In genomic region chr20:49396230-49396629, GRCh38 we compare ENCODE assay signal across 17 cellular contexts.
DNase-seq lines count a peak whose midpoint lies in the region; ATAC-seq and TF ChIP-seq lines count a peak whose summit lies in the region.
"Had no signal": no experiment of that assay in that cellular context is flagged by ENCODE, and none has a peak within 500 bp of the region (broad histone marks: within the 10 kb centered on the region; RNA-seq: fewer than 3 reads in every experiment).

No MANE protein-coding gene starts in this region.

- H3K36me3 ChIP-seq in PC-9 (ENCODE audit: low read depth) (no peaks in the 10 kb centered on the region), esophagus muscularis mucosa (no peaks in the 10 kb centered on the region), mammary epithelial cell (ENCODE audit: insufficient read depth, low read length) (no peaks in the 10 kb centered on the region)

- no peak for ATAC-seq in stimulated activated effector memory CD8-positive, alpha-beta T cell treated with anti-CD3 and anti-CD28 coated beads, Interleukin-12 subunit alpha, Interleukin-12 subunit beta, amount 100 ng/mL, for 72 hours
- ATAC-seq: left cardiac atrium had no signal

- BruUV-seq in PC-9 (replicated peaks; lab: Mats Ljungman, UMichigan): no TSS peak
- no TSS peak for BruUV-seq in mammary epithelial cell (replicated peaks; lab: Mats Ljungman, UMichigan)

- no peaks in the 10 kb centered on the region for H3K9me3 ChIP-seq in PC-9 (ENCODE audit: insufficient read depth, low read depth)
- H3K9me3 ChIP-seq in esophagus muscularis mucosa: no peaks in the 10 kb centered on the region
- H3K9me3 ChIP-seq in mammary epithelial cell (replicated peaks; ENCODE audit: insufficient read depth, low read length): no peaks in the 10 kb centered on the region

- H2AFZ ChIP-seq in PC-9: no peak overlapping the region
- no peak overlapping the region for H2AFZ ChIP-seq in mammary epithelial cell (ENCODE audit: low read depth, low read length)

- in situ Hi-C loops in mammary epithelial cell (cut with MboI; ENCODE audit: low sequenced_read_pairs in 2 of 2): loop anchor here in 1 of 2 donors (10.0 kb wide), 1 partner anchor 59 kb away; no protein-coding TSS in a partner anchor

- H3K9me3 Mint-ChIP-seq in osteocyte (ENCODE audit: unreplicated experiment): no peaks in the 10 kb centered on the region
- H3K9me3 Mint-ChIP-seq in stimulated activated effector memory CD8-positive, alpha-beta T cell treated with anti-CD3 and anti-CD28 coated beads, Interleukin-12 subunit alpha, Interleukin-12 subunit beta, amount 100 ng/mL, for 72 hours: no peaks in the 10 kb centered on the region
- H3K9me3 Mint-ChIP-seq: GM23338; T-helper 1 cell treated with Interleukin-12 subunit alpha and Interleukin-12 subunit beta and Interleukin-4 antibody, amounts not matched to agents 30 μg/mL and 1 μg/mL, for 36 hours had no signal

- H3K36me3 Mint-ChIP-seq in osteocyte (ENCODE audit: unreplicated experiment): no peaks in the 10 kb centered on the region
- H3K36me3 Mint-ChIP-seq in stimulated activated effector memory CD8-positive, alpha-beta T cell treated with anti-CD3 and anti-CD28 coated beads, Interleukin-12 subunit alpha, Interleukin-12 subunit beta, amount 100 ng/mL, for 72 hours: no peaks in the 10 kb centered on the region

- no peak overlapping the region for H3K9ac ChIP-seq in mammary epithelial cell (ENCODE audit: insufficient read depth, low read length)

- no peak for TF ChIP-seq POLR2A in esophagus muscularis mucosa (IDR thresholded peaks at IDR 0.05; ENCODE audit: low read depth)
- TF ChIP-seq POLR2A in lower leg skin (IDR thresholded peaks at IDR 0.05): no peak

- H3K27me3 ChIP-seq in PC-9 (ENCODE audit: insufficient read depth, low read depth): peaks cover 19% of the 10 kb centered on the region
- no peaks in the 10 kb centered on the region for H3K27me3 ChIP-seq in esophagus muscularis mucosa
- no peaks in the 10 kb centered on the region for H3K27me3 ChIP-seq in mammary epithelial cell (ENCODE audit: insufficient read depth, low read length)

- H4K20me1 ChIP-seq in PC-9 (ENCODE audit: insufficient read depth): no peaks in the 10 kb centered on the region
- H4K20me1 ChIP-seq in mammary epithelial cell (ENCODE audit: insufficient read depth, low read length): no peaks in the 10 kb centered on the region

- no peak overlapping the region for H3K4me3 ChIP-seq in PC-9
- H3K4me3 ChIP-seq in esophagus muscularis mucosa: peak overlapping the region in 2 of 4 donors; percentile 32
- H3K4me3 ChIP-seq in mammary epithelial cell (replicated peaks in 1 of 3; ENCODE audit: insufficient read depth in 1 of 3, low read depth in 2 of 3, low read length in 3 of 3): no peak overlapping the region
- H3K4me3 ChIP-seq in lower leg skin (ENCODE audit: low read depth, poor library complexity, severe bottlenecking): no peak overlapping the region
- H3K4me3 ChIP-seq: GM23338 had no signal

- TF ChIP-seq CTCF in PC-9 (conservative IDR thresholded peaks at IDR 0.05): peak; percentile 45
- peak in 2 of 3 experiments; percentile 15 to 33 for TF ChIP-seq CTCF in esophagus muscularis mucosa (IDR thresholded peaks at IDR 0.05)
- TF ChIP-seq CTCF in osteocyte (IDR thresholded peaks at IDR 0.05): peak; percentile 24
- no peak for TF ChIP-seq CTCF in mammary epithelial cell (conservative IDR thresholded peaks at IDR 0.05 in 1 of 2, IDR thresholded peaks at IDR 0.05 in 1 of 2; ENCODE audit: extremely low read depth in 1 of 2, insufficient read depth in 1 of 2, low read depth in 1 of 2, low read length in 2 of 2)
- TF ChIP-seq CTCF in lower leg skin (IDR thresholded peaks at IDR 0.05): no peak

- CTCF ChIA-PET in PC-9 (lab: Charles Lee): no interaction called here
- CTCF ChIA-PET in mammary epithelial cell (lab: Charles Lee; ENCODE audit: low non-redundant PET): interaction anchor here (0.6 kb wide), 1 partner anchor 147 kb away, joined by 5 read pairs; no protein-coding TSS in a partner anchor

- DNase-seq in PC-9: no peak
- DNase-seq in esophagus muscularis mucosa (ENCODE audit: extremely low spot score): no peak
- DNase-seq in osteocyte (ENCODE audit: extremely low spot score, unreplicated experiment): no peak
- DNase-seq in mammary epithelial cell: no peak
- DNase-seq in stimulated activated effector memory CD8-positive, alpha-beta T cell treated with anti-CD3 and anti-CD28 coated beads, Interleukin-12 subunit alpha, Interleukin-12 subunit beta, amount 100 ng/mL, for 72 hours (ENCODE audit: low spot score in 2 of 2): no peak
- DNase-seq in superior temporal gyrus (ENCODE audit: extremely low spot score): no peak
- DNase-seq in lower leg skin (ENCODE audit: low spot score in 2 of 2): no peak
- DNase-seq: activated CD4-positive, alpha-beta T cell treated with anti-CD3 and anti-CD28 coated beads, Interleukin-2, amount 50 U/mL, for 48 hours; activated naive CD4-positive, alpha-beta T cell treated with Interleukin-2 at 50 U/mL for 16 hours; anterior cingulate cortex; left cardiac atrium; NCI-H1105; SHP77 treated with DMSO at 0.1 percent for 48 hours had no signal

- dilution Hi-C loops in mammary epithelial cell (cut with HindIII; ENCODE audit: low sequenced_read_pairs): no loop called here

- H3K4me1 ChIP-seq in PC-9 (replicated peaks; ENCODE audit: insufficient read depth): no peaks in the 10 kb centered on the region
- peaks cover 44 to 100% (median 97%) of the 10 kb centered on the region in 4 donors for H3K4me1 ChIP-seq in esophagus muscularis mucosa
- H3K4me1 ChIP-seq in mammary epithelial cell (ENCODE audit: insufficient read depth, low read length): peaks cover 5% of the 10 kb centered on the region

- TF ChIP-seq EP300 in esophagus muscularis mucosa (IDR thresholded peaks at IDR 0.05): no peak

- H3K27ac ChIP-seq in PC-9 (no peak overlapping the region), esophagus muscularis mucosa (replicated peaks in 1 of 4) (peak overlapping the region; percentile 89 to 94 (median 92)), mammary epithelial cell (ENCODE audit: insufficient read depth, low read depth, low read length) (no peak overlapping the region)
- H3K27ac ChIP-seq: VCaP had no signal

- WGBS in esophagus muscularis mucosa: 92% methylated on average over 7 of the region's 7 CpGs
- 95% methylated on average over 3 of the region's 7 CpGs for WGBS in mammary epithelial cell (ENCODE audit: low coverage, missing lambda C conversion rate)
- WGBS in lower leg skin, 2 donors: 89 to 90% methylated on average over 7 of the region's 7 CpGs

- H3K4me2 ChIP-seq in PC-9 (no peak overlapping the region), mammary epithelial cell (ENCODE audit: insufficient read depth, low read depth, low read length) (no peak overlapping the region)
- H3K4me2 ChIP-seq: GM23338 had no signal

- H3K79me2 ChIP-seq in PC-9 (ENCODE audit: low read depth) (no peaks in the 10 kb centered on the region), mammary epithelial cell (ENCODE audit: insufficient read depth, low read length) (no peaks in the 10 kb centered on the region)

- intact Hi-C loops in PC-9 (cut with micrococcal nuclease; ENCODE audit: unreplicated experiment) (no loop called here), esophagus muscularis mucosa (cut with DNase I) (loop anchor here (5.0 kb wide), 1 partner anchor 51 kb away; no protein-coding TSS in a partner anchor), mammary epithelial cell (cut with micrococcal nuclease) (no loop called here), lower leg skin (cut with DNase I; ENCODE audit: low total_unique reads) (no loop called here)

- H3K9me2 ChIP-seq in PC-9 (ENCODE audit: insufficient read depth): no peaks in the 10 kb centered on the region

- H3K27ac Mint-ChIP-seq in osteocyte (ENCODE audit: unreplicated experiment): no peak overlapping the region
- no peak overlapping the region for H3K27ac Mint-ChIP-seq in stimulated activated effector memory CD8-positive, alpha-beta T cell treated with anti-CD3 and anti-CD28 coated beads, Interleukin-12 subunit alpha, Interleukin-12 subunit beta, amount 100 ng/mL, for 72 hours
- H3K27ac Mint-ChIP-seq: B cell; GM23338; T-helper 1 cell treated with Interleukin-12 subunit alpha and Interleukin-12 subunit beta and Interleukin-4 antibody, amounts not matched to agents 30 μg/mL and 1 μg/mL, for 36 hours had no signal

- H3K27me3 Mint-ChIP-seq in osteocyte (ENCODE audit: unreplicated experiment): no peaks in the 10 kb centered on the region

- POLR2A ChIA-PET in PC-9 (lab: Charles Lee; ENCODE audit: unreplicated experiment): no interaction called here

- H3K4me1 Mint-ChIP-seq in osteocyte (ENCODE audit: unreplicated experiment): peaks cover 47% of the 10 kb centered on the region
- no peaks in the 10 kb centered on the region for H3K4me1 Mint-ChIP-seq in stimulated activated effector memory CD8-positive, alpha-beta T cell treated with anti-CD3 and anti-CD28 coated beads, Interleukin-12 subunit alpha, Interleukin-12 subunit beta, amount 100 ng/mL, for 72 hours
- H3K4me1 Mint-ChIP-seq: B cell, GM23338 had no signal

- H3K4me3 Mint-ChIP-seq in osteocyte (ENCODE audit: unreplicated experiment): no peak overlapping the region
- no peak overlapping the region for H3K4me3 Mint-ChIP-seq in stimulated activated effector memory CD8-positive, alpha-beta T cell treated with anti-CD3 and anti-CD28 coated beads, Interleukin-12 subunit alpha, Interleukin-12 subunit beta, amount 100 ng/mL, for 72 hours
- H3K4me3 Mint-ChIP-seq: B cell; GM23338; T-helper 1 cell treated with Interleukin-12 subunit alpha and Interleukin-12 subunit beta and Interleukin-4 antibody, amounts not matched to agents 30 μg/mL and 1 μg/mL, for 36 hours had no signal

- H3F3A ChIP-seq in PC-9 (ENCODE audit: insufficient read depth, low read depth): no peaks in the 10 kb centered on the region

Comparison
In these comparisons a context has a peak if more than half of its experiments do, and no peak if none do; other contexts are left out.
1. H3K27ac ChIP-seq: peak in esophagus muscularis mucosa (4 of 4); none in PC-9 (single experiment) and mammary epithelial cell (single experiment).
2. CTCF ChIP-seq: peak in PC-9 (single experiment), esophagus muscularis mucosa (2 of 3) and osteocyte (single experiment); none in mammary epithelial cell (0 of 2) and lower leg skin (0 of 3).